ENCODE assay signal across 24 cellular contexts in genomic region chr21:45872471-45872870, GRCh38.
"Had no signal": no experiment of that assay in that cellular context is flagged by ENCODE, and none has a peak within 500 bp of the region (broad histone marks: within the 10 kb centered on the region; RNA-seq: fewer than 3 reads in every experiment).

No MANE protein-coding gene starts in this region.

- FAIRE-seq: colon, islet of Langerhans, pancreas, small intestine had no signal

- H3K4me1 ChIP-seq: gastrocnemius medialis, left lung, lower lobe of right lung, pancreas, prostate gland had no signal

- H3K27ac ChIP-seq: epithelial cell of prostate, esophagus muscularis mucosa, gastrocnemius medialis, heart right ventricle, left lung, lower lobe of right lung, pancreas, prostate gland, thoracic aorta, transverse colon had no signal

- H3K9me3 ChIP-seq: esophagus muscularis mucosa, gastrocnemius medialis, heart right ventricle, left lung, lower lobe of right lung, pancreas, prostate gland, thoracic aorta, transverse colon had no signal

- H3K27ac Mint-ChIP-seq: dendritic cell treated with granulocyte-macrophage colony-stimulating factor and Interleukin-4, amounts not matched to agents 40 ng/mL and 50 ng/mL, for 4 days; effector memory CD8-positive, alpha-beta T cell; memory B cell; stimulated activated memory B cell treated with anti-CD40 and anti-IgM and Interleukin-4, amounts not matched to agents 10 μg/mL and 1 μg/mL and 100 μg/mL, for 72 hours; stimulated activated naive CD8-positive, alpha-beta T cell treated with anti-CD3 and anti-CD28 coated beads, Interleukin-15, amount 100 ng/mL, for 72 hours had no signal

- H3K27me3 Mint-ChIP-seq: dendritic cell treated with granulocyte-macrophage colony-stimulating factor and Interleukin-4, amounts not matched to agents 40 ng/mL and 50 ng/mL, for 4 days had no signal

- H3K36me3 ChIP-seq: esophagus muscularis mucosa, gastrocnemius medialis, heart right ventricle, left lung, lower lobe of right lung, pancreas, prostate gland, thoracic aorta, transverse colon had no signal

- ATAC-seq: effector memory CD8-positive, alpha-beta T cell; gastrocnemius medialis; heart right ventricle; left lung; lower lobe of right lung; pancreas; stimulated activated memory B cell treated with anti-CD40 and anti-IgM and Interleukin-4, amounts not matched to agents 10 μg/mL and 1 μg/mL and 100 μg/mL, for 72 hours; stimulated activated naive CD8-positive, alpha-beta T cell treated with anti-CD3 and anti-CD28 coated beads, Interleukin-15, amount 100 ng/mL, for 72 hours had no signal

- H3K27me3 ChIP-seq: pancreas, transverse colon had no signal

- H3K9me3 Mint-ChIP-seq: dendritic cell treated with granulocyte-macrophage colony-stimulating factor and Interleukin-4, amounts not matched to agents 40 ng/mL and 50 ng/mL, for 4 days; effector memory CD8-positive, alpha-beta T cell; memory B cell; naive B cell; neural crest cell; stimulated activated memory B cell treated with anti-CD40 and anti-IgM and Interleukin-4, amounts not matched to agents 10 μg/mL and 1 μg/mL and 100 μg/mL, for 72 hours; stimulated activated naive CD8-positive, alpha-beta T cell treated with anti-CD3 and anti-CD28 coated beads, Interleukin-15, amount 100 ng/mL, for 72 hours had no signal

- H3K36me3 Mint-ChIP-seq: naive B cell; stimulated activated memory B cell treated with anti-CD40 and anti-IgM and Interleukin-4, amounts not matched to agents 10 μg/mL and 1 μg/mL and 100 μg/mL, for 72 hours had no signal

- DNase-seq: cerebellar nuclear complex; effector memory CD8-positive, alpha-beta T cell; gastrocnemius medialis; heart right ventricle; hypothalamus; naive B cell; occipital lobe; pancreas; small intestine; stimulated activated CD4-positive, alpha-beta T cell treated with anti-CD3 and anti-CD28 coated beads, Interleukin-4, amount 100 ng/mL, for 24 hours; stimulated activated naive CD8-positive, alpha-beta T cell treated with anti-CD3 and anti-CD28 coated beads, Interleukin-15, amount 100 ng/mL, for 72 hours; transverse colon had no signal

- H3K4me3 Mint-ChIP-seq: dendritic cell treated with granulocyte-macrophage colony-stimulating factor and Interleukin-4, amounts not matched to agents 40 ng/mL and 50 ng/mL, for 4 days; effector memory CD8-positive, alpha-beta T cell; memory B cell; naive B cell; neural crest cell; stimulated activated memory B cell treated with anti-CD40 and anti-IgM and Interleukin-4, amounts not matched to agents 10 μg/mL and 1 μg/mL and 100 μg/mL, for 72 hours; stimulated activated naive CD8-positive, alpha-beta T cell treated with anti-CD3 and anti-CD28 coated beads, Interleukin-15, amount 100 ng/mL, for 72 hours had no signal

- H3K4me3 ChIP-seq: esophagus muscularis mucosa, gastrocnemius medialis, heart right ventricle, left lung, lower lobe of right lung, pancreas, prostate gland, thoracic aorta, transverse colon had no signal

- H3K4me1 Mint-ChIP-seq: memory B cell had no signal
